Comparison of ENCODE assay signal across 31 cellular contexts in genomic region chr11:56577621-56578020, GRCh38. TPM values are rescaled to one million over a fixed set of nuclear protein-coding genes. Genes with fewer than 3 reads are reported as not detected.
"Had no signal": no experiment of that assay in that cellular context is flagged by ENCODE, and none has a peak within 500 bp of the region (broad histone marks: within the 10 kb centered on the region; RNA-seq: fewer than 3 reads in every experiment).

Gene OR5M10 (minus strand): TSS chr11:56577721. CDS start chr11:56577721, 0 bp downstream.

- ATAC-seq: stimulated activated effector memory CD8-positive, alpha-beta T cell treated with anti-CD3 and anti-CD28 coated beads, Interleukin-12 subunit alpha, Interleukin-12 subunit beta, amount 100 ng/mL, for 72 hours; stimulated activated memory B cell treated with anti-CD40 and anti-IgM and Interleukin-4, amounts not matched to agents 10 μg/mL and 1 μg/mL and 100 μg/mL, for 72 hours; stimulated activated naive B cell treated with anti-CD40 and anti-IgM and Interleukin-4, amounts not matched to agents 10 μg/mL and 1 μg/mL and 100 μg/mL, for 72 hours; stimulated activated naive CD8-positive, alpha-beta T cell treated with anti-CD3 and anti-CD28 coated beads, Interleukin-15, amount 100 ng/mL, for 72 hours; stimulated activated naive CD8-positive, alpha-beta T cell treated with anti-CD3 and anti-CD28 coated beads, Interleukin-15, Interleukin-2, amounts not matched to agents 100 U/mL and 50 U/mL, for 24 hours; upper lobe of right lung had no signal

- H3K4me3 ChIP-seq: stomach, suprapubic skin, testis, thoracic aorta, thyroid gland, tibial artery, tibial nerve, transverse colon, upper lobe of left lung, upper lobe of right lung, uterus, vagina had no signal

- H3K27ac ChIP-seq: stomach, suprapubic skin, testis, thoracic aorta, thyroid gland, tibial artery, tibial nerve, transverse colon, upper lobe of left lung, upper lobe of right lung, uterus, vagina had no signal

- H3K9me3 ChIP-seq: suprapubic skin, testis, thoracic aorta, thyroid gland, tibial artery, tibial nerve, transverse colon, upper lobe of left lung, upper lobe of right lung, uterus, vagina had no signal

- H3K4me1 ChIP-seq: stomach, suprapubic skin, testis, thyroid gland, tibial artery, tibial nerve, transverse colon, upper lobe of left lung, upper lobe of right lung, uterus, vagina had no signal

- DNase-seq: stimulated activated CD4-positive, alpha-beta T cell treated with anti-CD3 and anti-CD28 coated beads, Interleukin-2, amount 100 ng/mL, for 48 hours; stimulated activated CD4-positive, alpha-beta T cell treated with anti-CD3 and anti-CD28 coated beads, Interleukin-4, amount 100 ng/mL, for 1 hour; stimulated activated CD4-positive, alpha-beta T cell treated with anti-CD3 and anti-CD28 coated beads, Interleukin-4, amount 100 ng/mL, for 24 hours; stimulated activated CD4-positive, alpha-beta T cell treated with anti-CD3 and anti-CD28 coated beads, Interleukin-4, amount 100 ng/mL, for 4 hours; stimulated activated CD8-positive, alpha-beta memory T cell treated with anti-CD3 and anti-CD28 coated beads, Interleukin-4, amount 100 ng/mL, for 48 hours; stimulated activated naive B cell treated with anti-CD40 and anti-IgM and Interleukin-4, amounts not matched to agents 10 μg/mL and 1 μg/mL and 100 μg/mL, for 72 hours; stimulated activated naive CD4-positive, alpha-beta T cell; stimulated activated naive CD4-positive, alpha-beta T cell treated with Interleukin-2 at 50 U/mL for 16 hours; stimulated activated naive CD8-positive, alpha-beta T cell treated with anti-CD3 and anti-CD28 coated beads, Interleukin-15, amount 100 ng/mL, for 72 hours; stimulated activated naive CD8-positive, alpha-beta T cell treated with anti-CD3 and anti-CD28 coated beads, Interleukin-15, Interleukin-2, amounts not matched to agents 100 U/mL and 50 U/mL, for 24 hours; stomach; substantia nigra; testis; thyroid gland; tibial artery; transverse colon; trophoblast cell; upper lobe of right lung; uterus had no signal

RNA-seq across cellular contexts. Expression of gene OR5M10, which starts in this region (rescaled TPM):
- total RNA-seq: stomach, subcutaneous adipose tissue, suprapubic skin, temporal lobe, testis, thoracic aorta, thyroid gland, tibial nerve, transverse colon, upper lobe of left lung, upper lobe of right lung, ureter, urinary bladder, uterus, vagina had no signal
- polyA plus RNA-seq: stomach, thymus, urinary bladder had no signal
